9 cellular contexts compared by ENCODE assay signal in the genomic region with DNA sequence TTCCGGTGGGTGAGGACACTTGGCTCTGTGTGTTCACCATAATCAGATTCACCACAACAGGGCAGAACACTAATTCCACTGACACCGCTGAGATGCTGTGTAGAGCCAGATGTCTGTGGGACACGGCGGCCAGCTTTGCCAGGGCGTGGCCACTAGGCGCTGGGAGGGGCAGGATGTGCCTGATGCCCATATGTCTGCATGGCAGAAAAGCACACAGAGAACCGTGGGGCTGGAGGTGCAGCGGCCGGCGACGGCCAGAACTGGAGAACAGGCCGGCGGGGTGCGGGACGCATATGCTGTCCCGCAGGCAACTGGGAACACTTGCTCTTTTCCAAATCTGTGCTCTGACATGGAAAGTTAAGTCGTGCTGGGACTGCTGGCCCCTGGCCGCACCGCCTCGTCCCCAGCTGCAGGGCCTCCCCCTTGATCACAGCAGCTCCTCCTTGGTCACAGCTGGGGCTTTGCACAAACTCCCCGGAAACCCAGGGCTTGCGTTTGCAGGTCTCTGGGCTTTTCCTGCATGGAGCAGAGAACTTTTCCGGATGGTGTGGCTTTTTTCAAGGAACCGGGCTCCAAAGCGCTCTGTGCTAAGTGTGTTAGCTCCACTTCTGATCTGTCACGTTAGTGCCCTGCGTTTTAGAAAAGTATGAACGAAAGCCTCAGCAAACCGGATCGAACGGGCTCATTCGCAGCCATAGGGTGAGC. TPM values are rescaled to one million over a fixed set of nuclear protein-coding genes. Genes with fewer than 3 reads are reported as not detected.
DNase-seq lines count a peak whose midpoint lies in the region; ATAC-seq and TF ChIP-seq lines count a peak whose summit lies in the region.
"Had no signal": no experiment of that assay in that cellular context is flagged by ENCODE, and none has a peak within 500 bp of the region (broad histone marks: within the 10 kb centered on the region; RNA-seq: fewer than 3 reads in every experiment).

No MANE protein-coding gene starts in this region.

- ATAC-seq in GM18502 (IDR thresholded peaks at IDR 0.05; ENCODE audit: poor library complexity, unreplicated experiment) = peak; percentile 27
- peak; percentile 16 for ATAC-seq in HG03025 (IDR thresholded peaks at IDR 0.05; ENCODE audit: low FRiP score, unreplicated experiment)
- peak; percentile 14 for ATAC-seq in SK-N-SH treated with all-trans-retinoic acid at 6 μM for 48 hours

- TF ChIP-seq POLR2A in breast epithelium (IDR thresholded peaks at IDR 0.05) = no peak

- H3K36me3 ChIP-seq in breast epithelium (no peaks in the 10 kb centered on the region), OCI-LY7 (ENCODE audit: insufficient read depth, low read length) (no peaks in the 10 kb centered on the region)

- peak in 1 of 2 donors; percentile 34 for DNase-seq in breast epithelium (ENCODE audit: low spot score in 2 of 2)
- no peak for DNase-seq in osteocyte (ENCODE audit: extremely low spot score, unreplicated experiment)
- DNase-seq in OCI-LY7 (ENCODE audit: low spot score) = no peak
- DNase-seq in GOT3 (lab: John Stamatoyannopoulos, UW) = no peak
- no peak for DNase-seq in C1 segment of cervical spinal cord (lab: John Stamatoyannopoulos, UW)

- intact Hi-C loops in breast epithelium (cut with DNase I; ENCODE audit: low total_unique reads) = no loop called here
- intact Hi-C loops in OCI-LY7 (cut with micrococcal nuclease; ENCODE audit: unreplicated experiment) = no loop called here

- H3K4me3 ChIP-seq in breast epithelium (peak overlapping the region in 2 of 3 donors; percentile 7 to 11), OCI-LY7 (ENCODE audit: low read depth, low read length, poor library complexity, severe bottlenecking) (no peak overlapping the region)

- H3K4me2 ChIP-seq in OCI-LY7 (ENCODE audit: low read length) = no peak overlapping the region

- no peaks in the 10 kb centered on the region for H3K79me2 ChIP-seq in OCI-LY7 (ENCODE audit: insufficient read depth, low read depth, low read length)

- peaks cover 4% of the 10 kb centered on the region for H3K27me3 Mint-ChIP-seq in osteocyte (ENCODE audit: unreplicated experiment)

- H3K4me1 ChIP-seq in breast epithelium (no peaks in the 10 kb centered on the region), OCI-LY7 (ENCODE audit: insufficient read depth, low read length, poor library complexity, severe bottlenecking) (no peaks in the 10 kb centered on the region)

- no peak overlapping the region for H2AFZ ChIP-seq in OCI-LY7 (ENCODE audit: low read length)

- no peaks in the 10 kb centered on the region for H3K9me2 ChIP-seq in OCI-LY7 (ENCODE audit: insufficient read depth, low read length)

- H3K4me1 Mint-ChIP-seq in osteocyte (ENCODE audit: unreplicated experiment) = peaks cover 14% of the 10 kb centered on the region

- H3K27me3 ChIP-seq in breast epithelium = peaks cover 0 to 90% of the 10 kb centered on the region in 2 donors

- no peaks in the 10 kb centered on the region for H3K9me3 Mint-ChIP-seq in osteocyte (ENCODE audit: unreplicated experiment)

- H3K27ac ChIP-seq in breast epithelium = peak overlapping the region in 1 of 2 donors; percentile 9
- H3K27ac ChIP-seq in OCI-LY7 (ENCODE audit: low read depth, low read length, poor library complexity, severe bottlenecking) = no peak overlapping the region

- no peaks in the 10 kb centered on the region for H3K9me3 ChIP-seq in breast epithelium
- H3K9me3 ChIP-seq in OCI-LY7 (ENCODE audit: low read length) = no peaks in the 10 kb centered on the region

- H4K20me1 ChIP-seq in OCI-LY7 (ENCODE audit: insufficient read depth, low read length) = no peaks in the 10 kb centered on the region

- TF ChIP-seq CTCF in breast epithelium (IDR thresholded peaks at IDR 0.05) (no peak), osteocyte (IDR thresholded peaks at IDR 0.05) (no peak), OCI-LY7 (conservative IDR thresholded peaks at IDR 0.05; ENCODE audit: low read length) (no peak)

- no peak overlapping the region for H3K4me3 Mint-ChIP-seq in osteocyte (ENCODE audit: unreplicated experiment)

- no TSS peak for BruUV-seq in OCI-LY7 (replicated peaks; lab: Mats Ljungman, UMichigan)

- H3K27ac Mint-ChIP-seq in osteocyte (ENCODE audit: unreplicated experiment) = peak overlapping the region; percentile 2

- H3K36me3 Mint-ChIP-seq in osteocyte (ENCODE audit: unreplicated experiment) = no peaks in the 10 kb centered on the region

- CTCF ChIA-PET in OCI-LY7 (lab: Charles Lee; ENCODE audit: unreplicated experiment) = no interaction called here

- POLR2A ChIA-PET in OCI-LY7 (lab: Charles Lee) = no interaction called here

TF ChIP-seq in SK-N-SH treated with all-trans-retinoic acid at 6 μM for 48 hours, 23 proteins besides CTCF, POLR2A, EP300 and RAD21:
- TF ChIP-seq ZC3H10 (CRISPR knock-in tag; IDR thresholded peaks at IDR 0.05) (no peak), ZFP3 (CRISPR knock-in tag; IDR thresholded peaks at IDR 0.05) (no peak), TOX (CRISPR knock-in tag; IDR thresholded peaks at IDR 0.05; ENCODE audit: borderline replicate concordance) (no peak), POU6F1 (CRISPR knock-in tag; IDR thresholded peaks at IDR 0.05; ENCODE audit: borderline replicate concordance, low read depth) (no peak), OSR1 (CRISPR knock-in tag; IDR thresholded peaks at IDR 0.05) (no peak), CSDC2 (CRISPR knock-in tag; IDR thresholded peaks at IDR 0.05) (no peak), TCF4 (CRISPR knock-in tag; IDR thresholded peaks at IDR 0.05; ENCODE audit: borderline replicate concordance) (no peak), ARNTL (CRISPR knock-in tag; IDR thresholded peaks at IDR 0.05; ENCODE audit: borderline replicate concordance, low read depth) (no peak), ZNF70 (CRISPR knock-in tag; IDR thresholded peaks at IDR 0.05) (no peak), BACH2 (CRISPR knock-in tag; IDR thresholded peaks at IDR 0.05; ENCODE audit: borderline replicate concordance) (no peak), CREB5 (CRISPR knock-in tag; IDR thresholded peaks at IDR 0.05; ENCODE audit: low read depth) (no peak), ISL1 (CRISPR knock-in tag; IDR thresholded peaks at IDR 0.05) (no peak), ZNF565 (CRISPR knock-in tag; conservative IDR thresholded peaks at IDR 0.05; ENCODE audit: low read depth) (no peak)
- TF ChIP-seq, protein P1, sequence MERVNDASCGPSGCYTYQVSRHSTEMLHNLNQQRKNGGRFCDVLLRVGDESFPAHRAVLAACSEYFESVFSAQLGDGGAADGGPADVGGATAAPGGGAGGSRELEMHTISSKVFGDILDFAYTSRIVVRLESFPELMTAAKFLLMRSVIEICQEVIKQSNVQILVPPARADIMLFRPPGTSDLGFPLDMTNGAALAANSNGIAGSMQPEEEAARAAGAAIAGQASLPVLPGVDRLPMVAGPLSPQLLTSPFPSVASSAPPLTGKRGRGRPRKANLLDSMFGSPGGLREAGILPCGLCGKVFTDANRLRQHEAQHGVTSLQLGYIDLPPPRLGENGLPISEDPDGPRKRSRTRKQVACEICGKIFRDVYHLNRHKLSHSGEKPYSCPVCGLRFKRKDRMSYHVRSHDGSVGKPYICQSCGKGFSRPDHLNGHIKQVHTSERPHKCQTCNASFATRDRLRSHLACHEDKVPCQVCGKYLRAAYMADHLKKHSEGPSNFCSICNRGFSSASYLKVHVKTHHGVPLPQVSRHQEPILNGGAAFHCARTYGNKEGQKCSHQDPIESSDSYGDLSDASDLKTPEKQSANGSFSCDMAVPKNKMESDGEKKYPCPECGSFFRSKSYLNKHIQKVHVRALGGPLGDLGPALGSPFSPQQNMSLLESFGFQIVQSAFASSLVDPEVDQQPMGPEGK (CRISPR knock-in tag; IDR thresholded peaks at IDR 0.05; ENCODE audit: borderline replicate concordance) = no peak

RNA-seq across cellular contexts. Expression of gene NTSR1, which starts 31.1 kb away (rescaled TPM):
- total RNA-seq in breast epithelium (under 1 TPM in 1 of 3 donors, not detected in 2; under 0.01 TPM), osteocyte (0.11 and 0.16 TPM in 2 replicates), OCI-LY7 (2022) (not detected in 2 replicates)
- not detected in 2 replicates for total RNA-seq in OCI-LY7 (2014; rRNA removed; shearing (Covaris generic))
- total RNA-seq: SK-MEL-5 had no signal

RNA-seq across cellular contexts. Expression of gene MRGBP, which starts 56.5 kb away (rescaled TPM):
- 10 to 100 TPM in 2 of 3 donors, 1 to 10 TPM in 1; 8.5 to 12.9 (median 12.5) TPM for total RNA-seq in breast epithelium
- 11.2 and 11.4 TPM in 2 replicates for total RNA-seq in osteocyte
- 22.2 and 25.1 TPM in 2 replicates for total RNA-seq in OCI-LY7 (2014; rRNA removed; shearing (Covaris generic))
- 19.9 and 22.6 TPM in 2 replicates for total RNA-seq in OCI-LY7 (2022)
